Comparison of ENCODE assay signal across 10 cellular contexts in the genomic region with DNA sequence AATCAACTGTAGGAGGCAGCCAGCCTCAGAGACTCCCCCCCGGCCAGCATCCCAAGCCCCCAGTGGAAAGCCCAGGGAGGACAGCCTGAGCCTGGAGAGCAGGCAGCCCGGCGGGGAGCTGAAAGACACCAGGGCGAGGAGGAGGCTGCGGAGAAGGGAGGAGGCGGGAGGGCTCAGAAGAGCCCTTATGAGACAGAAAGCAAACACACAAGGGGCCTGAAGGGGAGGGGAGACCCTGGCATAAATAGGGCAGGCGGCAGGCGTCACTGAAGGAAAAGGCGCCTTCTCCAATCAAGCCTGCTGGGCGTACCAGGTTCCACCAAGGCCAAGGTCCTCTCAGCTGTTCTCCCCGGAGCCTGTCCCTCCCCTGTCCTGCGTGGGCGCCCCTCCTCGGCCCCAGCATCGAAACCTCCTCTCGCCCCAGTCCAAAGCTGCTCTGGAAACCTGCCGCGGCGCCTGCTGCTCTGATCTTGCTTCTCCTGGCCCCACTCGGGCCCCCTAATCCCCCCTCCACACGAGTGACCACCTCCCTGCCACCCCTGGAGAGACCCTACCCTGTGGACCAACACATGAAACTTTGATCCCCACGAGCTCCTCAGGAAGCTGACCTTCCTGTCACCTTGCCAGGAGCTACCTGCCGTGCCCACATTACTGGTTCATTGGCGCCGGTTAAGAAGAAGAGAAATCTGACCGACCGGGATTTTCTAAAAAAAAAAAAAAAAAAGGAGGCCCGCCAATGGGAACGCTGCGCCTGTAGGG. TPM values are rescaled to one million over a fixed set of nuclear protein-coding genes. Genes with fewer than 3 reads are reported as not detected.
DNase-seq lines count a peak whose midpoint lies in the region; ATAC-seq and TF ChIP-seq lines count a peak whose summit lies in the region.
"Had no signal": no experiment of that assay in that cellular context is flagged by ENCODE, and none has a peak within 500 bp of the region (broad histone marks: within the 10 kb centered on the region; RNA-seq: fewer than 3 reads in every experiment).

No MANE protein-coding gene starts in this region.

- no peaks in the 10 kb centered on the region for H3K9me3 ChIP-seq in cardiac muscle cell (ENCODE audit: low read depth)
- H3K9me3 ChIP-seq in heart right ventricle = no peaks in the 10 kb centered on the region
- no peaks in the 10 kb centered on the region for H3K9me3 ChIP-seq in iPS-18a (ENCODE audit: control insufficient read depth, low read depth, low read length)
- H3K9me3 ChIP-seq in suprapubic skin = no peaks in the 10 kb centered on the region

- intact Hi-C loops in heart right ventricle (cut with DNase I) = no loop called here

- no peaks in the 10 kb centered on the region for H3K36me3 ChIP-seq in cardiac muscle cell
- no peaks in the 10 kb centered on the region for H3K36me3 ChIP-seq in heart right ventricle
- H3K36me3 ChIP-seq in iPS-18a (ENCODE audit: control insufficient read depth, low read depth, low read length) = no peaks in the 10 kb centered on the region
- no peaks in the 10 kb centered on the region for H3K36me3 ChIP-seq in suprapubic skin

- H3K27ac ChIP-seq in cardiac muscle cell = no peak overlapping the region
- no peak overlapping the region for H3K27ac ChIP-seq in heart right ventricle
- H3K27ac ChIP-seq in iPS-18a (ENCODE audit: low read length) = no peak overlapping the region
- no peak overlapping the region for H3K27ac ChIP-seq in suprapubic skin

- no peak for ATAC-seq in heart right ventricle

- peaks cover 80% of the 10 kb centered on the region for H3K27me3 ChIP-seq in cardiac muscle cell
- peaks cover 21 to 100% (median 98%) of the 10 kb centered on the region in 7 donors for H3K27me3 ChIP-seq in heart right ventricle
- peaks cover 70% of the 10 kb centered on the region for H3K27me3 ChIP-seq in iPS-18a (ENCODE audit: control insufficient read depth, insufficient read depth, low read length)
- peaks cover 96% of the 10 kb centered on the region for H3K27me3 ChIP-seq in suprapubic skin

- H3K4me1 ChIP-seq in cardiac muscle cell (ENCODE audit: low read depth) (no peaks in the 10 kb centered on the region), heart right ventricle (peaks cover 0 to 12% (median 8%) of the 10 kb centered on the region in 9 donors), iPS-18a (ENCODE audit: control insufficient read depth, low read depth, low read length) (peaks cover 5% of the 10 kb centered on the region), suprapubic skin (peaks cover 17% of the 10 kb centered on the region)

- no peak for TF ChIP-seq CTCF in cardiac muscle cell (IDR thresholded peaks at IDR 0.05; ENCODE audit: low read depth, low read length)
- no peak for TF ChIP-seq CTCF in heart right ventricle (IDR thresholded peaks at IDR 0.05)
- no peak for TF ChIP-seq CTCF in suprapubic skin (IDR thresholded peaks at IDR 0.05)

- H3K9ac ChIP-seq in iPS-18a (ENCODE audit: low read length) = no peak overlapping the region

- 15 to 18% methylated on average over 30 of the region's 30 CpGs for WGBS in heart right ventricle, 2 donors
- 16% methylated on average over 24 of the region's 30 CpGs for WGBS in suprapubic skin

- H3K4me3 ChIP-seq in cardiac muscle cell (peak overlapping the region; percentile 27), heart right ventricle (peak overlapping the region in 4 of 10 donors; percentile 10 to 36 (median 29)), iPS-18a (ENCODE audit: low read length) (peak overlapping the region; percentile 30), suprapubic skin (peak overlapping the region; percentile 33)

- no peak for TF ChIP-seq POLR2A in suprapubic skin (IDR thresholded peaks at IDR 0.05)

- TF ChIP-seq EP300 in suprapubic skin (IDR thresholded peaks at IDR 0.05) = no peak

- DNase-seq in cardiac muscle cell (ENCODE audit: low read depth in 1 of 2, low spot score in 1 of 2) = no peak
- DNase-seq in heart right ventricle = no peak
- peak; percentile 95 for DNase-seq in NCI-H510A (lab: John Stamatoyannopoulos, UW)
- no peak for DNase-seq in suprapubic skin (ENCODE audit: low spot score in 2 of 2)
- DNase-seq in effector CD4-positive, alpha-beta T cell = no peak
- no peak for DNase-seq in NCI-H2081 treated with DMSO at 0.1 percent for 48 hours (lab: John Stamatoyannopoulos, UW)
- DNase-seq in cerebellar nuclear complex (lab: John Stamatoyannopoulos, UW) = no peak
- DNase-seq: AML-193, kidney glomerular epithelial cell had no signal

RNA-seq across cellular contexts. Expression of a gene that starts 1.2 kb away (rescaled TPM):
- total RNA-seq in cardiac muscle cell (11.3 and 15.3 TPM in 2 replicates), heart right ventricle (1 to 10 TPM in 7 of 10 donors, under 1 TPM in 3; 0.53 to 1.5 (median 1.1) TPM), suprapubic skin (1 to 10 TPM; 3.7 to 5.9 (median 4.3) TPM)
- polyA plus RNA-seq in cardiac muscle cell (4.8 and 5.7 TPM in 2 replicates), heart right ventricle (under 1 TPM; 0.59 to 0.64 TPM)
